In the genomic region with DNA sequence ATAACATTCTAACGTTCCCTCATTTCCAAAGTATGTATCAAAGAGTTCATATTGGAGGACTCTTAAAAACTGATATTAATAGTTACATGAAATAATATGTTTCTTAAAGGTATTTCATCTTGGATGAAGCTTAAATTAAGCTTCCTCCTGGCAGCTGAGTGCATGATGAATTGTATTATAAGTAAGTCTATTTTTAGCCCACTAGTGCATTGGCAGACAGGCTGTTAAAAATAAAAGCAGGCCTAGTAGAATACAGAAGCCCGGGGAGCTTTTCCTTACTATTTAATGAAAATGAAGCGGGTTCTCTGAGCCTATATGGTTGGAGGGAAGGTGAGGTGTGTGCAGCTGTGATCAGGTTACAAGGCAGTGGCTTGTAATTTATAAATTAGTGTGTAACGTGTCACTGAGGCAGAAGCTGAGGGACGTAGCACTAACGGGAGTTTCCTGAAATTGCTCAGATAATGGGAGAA, we compare ENCODE assay signal across 8 cellular contexts.
A peak's percentile ranks its signal among the peaks of the same experiment; 100 is the strongest.
DNase-seq lines count a peak whose midpoint lies in the region; ATAC-seq and TF ChIP-seq lines count a peak whose summit lies in the region.

No MANE protein-coding gene starts in this region.

- DNase-seq in SK-N-MC (ENCODE audit: low read depth, low spot score) (no peak), NCI-H1436 (lab: John Stamatoyannopoulos, UW) (no peak), GM10266 (ENCODE audit: extremely low spot score) (no peak)

- ATAC-seq in GM21423 (IDR thresholded peaks at IDR 0.05; ENCODE audit: unreplicated experiment) = peak; percentile 5
- no peak for ATAC-seq in HG02870 (IDR thresholded peaks at IDR 0.05; ENCODE audit: unreplicated experiment)
- ATAC-seq in esophagus mucosa = no peak

- H3K4me3 ChIP-seq in BLaER1 treated with 17β-estradiol and CSF1 and Interleukin-3, amounts not matched to agents 10 nM and 100 nM = no peak overlapping the region
- H3K4me3 ChIP-seq in SK-N-MC = peak overlapping the region; percentile 14; the same call in 1 of the 2 replicates

- H3K27me3 ChIP-seq in BLaER1 treated with 17β-estradiol and CSF1 and Interleukin-3, amounts not matched to agents 10 nM and 100 nM = no peaks in the 10 kb centered on the region
- H3K27me3 ChIP-seq in layer of hippocampus (ENCODE audit: control insufficient read depth, insufficient read depth, low read length) = no peaks in the 10 kb centered on the region

- no peaks in the 10 kb centered on the region for H4K20me1 ChIP-seq in BLaER1 treated with 17β-estradiol and CSF1 and Interleukin-3, amounts not matched to agents 10 nM and 100 nM

- H3K4me2 ChIP-seq in BLaER1 treated with 17β-estradiol and CSF1 and Interleukin-3, amounts not matched to agents 10 nM and 100 nM = peak overlapping the region in 8 of 11 experiments; percentile 1 to 29 (median 20); a peak in 4 of 22 replicates

- H3K4me1 ChIP-seq in BLaER1 treated with 17β-estradiol and CSF1 and Interleukin-3, amounts not matched to agents 10 nM and 100 nM = peaks cover 0 to 12% (median 11%) of the 10 kb centered on the region in 10 experiments; a peak in 12 of 20 replicates

- H3K27ac ChIP-seq in BLaER1 treated with 17β-estradiol and CSF1 and Interleukin-3, amounts not matched to agents 10 nM and 100 nM = no peak overlapping the region
- no peak overlapping the region for H3K27ac ChIP-seq in SK-N-MC
- peak overlapping the region; percentile 9 for H3K27ac ChIP-seq in layer of hippocampus (ENCODE audit: low read depth, low read length)

- H3K36me3 ChIP-seq in BLaER1 treated with 17β-estradiol and CSF1 and Interleukin-3, amounts not matched to agents 10 nM and 100 nM = no peaks in the 10 kb centered on the region
- H3K36me3 ChIP-seq in SK-N-MC (ENCODE audit: insufficient read depth, low read length) = no peaks in the 10 kb centered on the region

- peaks cover 25 to 38% (median 34%) of the 10 kb centered on the region in 11 experiments for H3K9me3 ChIP-seq in BLaER1 treated with 17β-estradiol and CSF1 and Interleukin-3, amounts not matched to agents 10 nM and 100 nM (replicated peaks in 1 of 11)
- peaks cover 5% of the 10 kb centered on the region; the same call in 1 of the 2 replicates for H3K9me3 ChIP-seq in SK-N-MC (ENCODE audit: low read depth, low read length)

- no peak overlapping the region for H3K9ac ChIP-seq in BLaER1 treated with 17β-estradiol and CSF1 and Interleukin-3, amounts not matched to agents 10 nM and 100 nM
- no peak overlapping the region for H3K9ac ChIP-seq in SK-N-MC (ENCODE audit: insufficient read length)

- no peak for TF ChIP-seq CTCF in GM10266 (IDR thresholded peaks at IDR 0.05; ENCODE audit: control insufficient read depth, insufficient read depth, low read depth, missing control alignments)
